In genomic region chr1:63868220-63868897, GRCh38 we compare ENCODE assay signal across 12 cellular contexts.
DNase-seq lines count a peak whose midpoint lies in the region; ATAC-seq and TF ChIP-seq lines count a peak whose summit lies in the region.
"Had no signal": no experiment of that assay in that cellular context is flagged by ENCODE, and none has a peak within 500 bp of the region (broad histone marks: within the 10 kb centered on the region; RNA-seq: fewer than 3 reads in every experiment).

No MANE protein-coding gene starts in this region.

- H3K9ac ChIP-seq in mesenchymal stem cell (ENCODE audit: low read length) = no peak overlapping the region

- no peak for ATAC-seq in GM21576 (IDR thresholded peaks at IDR 0.05; ENCODE audit: unreplicated experiment)

- no peak overlapping the region for H3K23ac ChIP-seq in mesenchymal stem cell (ENCODE audit: low read length in 2 of 2)

- H3K36me3 ChIP-seq in brain microvascular endothelial cell (replicated peaks) (no peaks in the 10 kb centered on the region), mesenchymal stem cell (ENCODE audit: control insufficient read depth in 1 of 2, insufficient read depth in 2 of 2, low read depth in 1 of 2, low read length in 2 of 2) (no peaks in the 10 kb centered on the region), Peyer's patch (no peaks in the 10 kb centered on the region)

- H3K27me3 ChIP-seq in brain microvascular endothelial cell (replicated peaks) (no peaks in the 10 kb centered on the region), mesenchymal stem cell (ENCODE audit: control insufficient read depth in 1 of 2, insufficient read depth in 1 of 2, low read length in 2 of 2) (no peaks in the 10 kb centered on the region), Peyer's patch (no peaks in the 10 kb centered on the region)

- in situ Hi-C loops in brain microvascular endothelial cell (cut with HindIII; ENCODE audit: low pct_ligation_motif_present, low sequenced_read_pairs) = no loop called here

- H3K4me3 ChIP-seq in brain microvascular endothelial cell (ENCODE audit: low read depth, low read length) (no peak overlapping the region), mesenchymal stem cell (ENCODE audit: insufficient read depth in 1 of 2, low read depth in 1 of 2, low read length in 2 of 2) (no peak overlapping the region), Peyer's patch (no peak overlapping the region)
- H3K4me3 ChIP-seq: skin epidermis had no signal

- H3K9me3 ChIP-seq in mesenchymal stem cell (ENCODE audit: control insufficient read depth, low read length) (no peaks in the 10 kb centered on the region), Peyer's patch (no peaks in the 10 kb centered on the region)
- H3K9me3 ChIP-seq: Caco-2 had no signal

- peaks cover 2% of the 10 kb centered on the region for H3K4me1 ChIP-seq in mesenchymal stem cell (ENCODE audit: control insufficient read depth, insufficient read depth, low read depth, low read length)
- no peaks in the 10 kb centered on the region for H3K4me1 ChIP-seq in Peyer's patch
- H3K4me1 ChIP-seq: Caco-2 had no signal

- H3K4me2 ChIP-seq in mesenchymal stem cell (ENCODE audit: low read length, poor library complexity, severe bottlenecking) = no peak overlapping the region

- peak; percentile 69 for DNase-seq in D341Med (ENCODE audit: low spot score)
- peak; percentile 83 for DNase-seq in HT1080 (ENCODE audit: low read depth)
- no peak for DNase-seq in brain microvascular endothelial cell
- peak; percentile 28 for DNase-seq in mesenchymal stem cell
- DNase-seq in NCI-H1694 (lab: John Stamatoyannopoulos, UW) = no peak
- DNase-seq in Peyer's patch = no peak
- no peak for DNase-seq in NCI-H2107 (lab: John Stamatoyannopoulos, UW)
- DNase-seq: activated CD4-positive, alpha-beta T cell treated with anti-CD3 and anti-CD28 coated beads, Interleukin-2, amount 50 U/mL, for 1 hour; Caco-2; NCI-H1048 had no signal

- no peak overlapping the region for H2BK120ac ChIP-seq in mesenchymal stem cell (ENCODE audit: low read depth, low read length)

- TF ChIP-seq CTCF in brain microvascular endothelial cell (IDR thresholded peaks at IDR 0.05; ENCODE audit: low read depth, low read length, missing control alignments) = peak; percentile 17
- TF ChIP-seq CTCF in Peyer's patch (IDR thresholded peaks at IDR 0.05) = peak in 3 of 6 experiments; percentile 26 to 31 (median 29)

- peaks cover 27% of the 10 kb centered on the region for H3K79me1 ChIP-seq in mesenchymal stem cell (replicated peaks; ENCODE audit: low read length, poor library complexity, severe bottlenecking)

- H3K27ac ChIP-seq in brain microvascular endothelial cell = no peak overlapping the region
- H3K27ac ChIP-seq in mesenchymal stem cell (ENCODE audit: low read length, poor library complexity, severe bottlenecking) = no peak overlapping the region
- no peak overlapping the region for H3K27ac ChIP-seq in Peyer's patch
- H3K27ac ChIP-seq: skin epidermis had no signal

- H2AFZ ChIP-seq in mesenchymal stem cell (ENCODE audit: low read depth, low read length) = no peak overlapping the region

- H2BK15ac ChIP-seq in mesenchymal stem cell (ENCODE audit: low read depth, poor library complexity, severe bottlenecking) = no peak overlapping the region

- 43% methylated on average over 5 of the region's 7 CpGs for WGBS in mesenchymal stem cell

- H3K18ac ChIP-seq in mesenchymal stem cell (ENCODE audit: low read depth in 1 of 2, low read length in 2 of 2) = peak overlapping the region in 1 of 2 experiments; percentile 44

- H4K91ac ChIP-seq in mesenchymal stem cell (ENCODE audit: low read length) = no peak overlapping the region

- peak overlapping the region in 1 of 2 experiments; percentile 66 for H2BK12ac ChIP-seq in mesenchymal stem cell (ENCODE audit: low read length in 2 of 2)

- no peak overlapping the region for H2BK5ac ChIP-seq in mesenchymal stem cell (ENCODE audit: low read depth, low read length, poor library complexity, severe bottlenecking)

- no peak overlapping the region for H3K14ac ChIP-seq in mesenchymal stem cell (ENCODE audit: low read length in 2 of 2)

- no peak overlapping the region for H4K8ac ChIP-seq in mesenchymal stem cell (ENCODE audit: low read length)

- H3K4ac ChIP-seq in mesenchymal stem cell (ENCODE audit: low read depth in 1 of 2, low read length in 2 of 2) = no peak overlapping the region

- no peak for TF ChIP-seq POLR2A in Peyer's patch (IDR thresholded peaks at IDR 0.05)

- no peak overlapping the region for H2AK5ac ChIP-seq in mesenchymal stem cell (ENCODE audit: low read length, severe bottlenecking)

Comparison
In these comparisons a context has a peak if more than half of its experiments do, and no peak if none do; other contexts are left out.
1. DNase-seq: peak in D341Med (single experiment), HT1080 (single experiment) and mesenchymal stem cell (single experiment); none in brain microvascular endothelial cell (single experiment), NCI-H1694 (single experiment), Peyer's patch (0 of 3) and NCI-H2107 (single experiment).